8 cellular contexts compared by ENCODE assay signal in the genomic region with DNA sequence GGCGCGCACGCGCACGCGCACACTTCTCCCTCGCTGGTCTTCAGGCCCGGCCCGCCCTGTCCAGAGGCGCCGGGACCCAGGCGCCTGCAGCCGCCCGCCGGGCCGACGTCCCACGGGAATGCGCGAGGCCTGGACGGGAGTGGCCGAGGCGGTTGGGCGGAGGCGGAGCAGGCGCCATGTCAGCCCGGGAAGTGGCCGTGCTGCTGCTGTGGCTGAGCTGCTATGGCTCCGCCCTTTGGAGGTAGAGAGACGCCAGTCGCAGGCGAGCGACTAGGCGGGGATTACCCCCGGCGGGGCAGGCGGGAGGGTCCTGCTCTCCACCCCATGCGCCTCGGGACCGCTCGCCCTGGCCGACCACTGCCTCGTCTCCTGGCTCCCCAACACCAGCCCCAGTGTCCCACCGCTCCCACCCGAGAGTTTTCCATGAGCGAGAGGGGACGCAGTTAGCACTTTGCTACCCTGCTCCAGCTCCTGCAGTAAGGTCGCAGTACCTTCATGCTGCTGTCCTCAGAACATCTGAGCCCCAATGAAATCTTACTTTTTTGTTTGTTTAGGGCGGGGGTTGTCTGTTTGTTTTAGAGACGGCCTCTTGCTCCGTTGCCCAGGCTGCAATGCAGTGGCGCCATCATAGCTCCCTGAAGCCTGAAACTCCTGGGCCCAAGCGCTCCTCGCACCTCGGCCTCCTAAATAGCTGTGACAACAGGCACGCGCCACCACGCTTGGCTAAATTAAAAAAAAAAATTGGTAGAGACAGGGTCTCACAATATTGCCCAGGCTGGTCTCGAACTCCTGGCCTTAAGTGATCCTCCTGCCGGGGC. TPM values are rescaled to one million over a fixed set of nuclear protein-coding genes. Genes with fewer than 3 reads are reported as not detected.
A peak's percentile ranks its signal among the peaks of the same experiment; 100 is the strongest.
DNase-seq lines count a peak whose midpoint lies in the region; ATAC-seq, FAIRE-seq and TF ChIP-seq lines count a peak whose summit lies in the region.

A gene with protein sequence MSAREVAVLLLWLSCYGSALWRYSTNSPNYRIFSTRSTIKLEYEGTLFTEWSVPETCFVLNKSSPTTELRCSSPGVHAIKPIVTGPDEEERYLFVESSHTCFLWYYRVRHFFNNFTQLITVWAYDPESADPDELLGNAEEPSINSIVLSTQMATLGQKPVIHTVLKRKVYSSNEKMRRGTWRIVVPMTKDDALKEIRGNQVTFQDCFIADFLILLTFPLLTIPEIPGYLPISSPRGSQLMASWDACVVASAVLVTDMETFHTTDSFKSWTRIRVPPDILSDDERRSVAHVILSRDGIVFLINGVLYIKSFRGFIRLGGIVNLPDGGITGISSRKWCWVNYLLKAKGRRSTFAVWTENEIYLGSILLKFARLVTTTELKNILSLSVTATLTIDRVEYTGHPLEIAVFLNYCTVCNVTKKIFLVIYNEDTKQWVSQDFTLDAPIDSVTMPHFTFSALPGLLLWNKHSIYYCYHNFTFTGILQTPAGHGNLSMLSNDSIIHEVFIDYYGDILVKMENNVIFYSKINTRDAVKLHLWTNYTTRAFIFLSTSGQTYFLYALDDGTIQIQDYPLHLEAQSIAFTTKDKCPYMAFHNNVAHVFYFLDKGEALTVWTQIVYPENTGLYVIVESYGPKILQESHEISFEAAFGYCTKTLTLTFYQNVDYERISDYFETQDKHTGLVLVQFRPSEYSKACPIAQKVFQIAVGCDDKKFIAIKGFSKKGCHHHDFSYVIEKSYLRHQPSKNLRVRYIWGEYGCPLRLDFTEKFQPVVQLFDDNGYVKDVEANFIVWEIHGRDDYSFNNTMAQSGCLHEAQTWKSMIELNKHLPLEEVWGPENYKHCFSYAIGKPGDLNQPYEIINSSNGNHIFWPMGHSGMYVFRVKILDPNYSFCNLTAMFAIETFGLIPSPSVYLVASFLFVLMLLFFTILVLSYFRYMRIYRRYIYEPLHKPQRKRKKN (plus strand): TSS at position 20 of the 818 bp plus-strand sequence. CDS start 157 bp downstream, at position 177.

- in situ Hi-C loops in brain microvascular endothelial cell (cut with HindIII; ENCODE audit: low pct_ligation_motif_present, low sequenced_read_pairs), result no loop called here

- TF ChIP-seq POLR2A in H54 (IDR thresholded peaks at IDR 0.05; ENCODE audit: low read depth, low read length), result peak; percentile 56

- H3K27ac ChIP-seq in brain microvascular endothelial cell, result peak within 1 kb of the TSS; percentile 67

- H3K27me3 ChIP-seq in brain microvascular endothelial cell (replicated peaks), result no peaks in the 10 kb centered on the region

- no peak for FAIRE-seq in H54 (lab: Jason Lieb, UNC)

- intact Hi-C loops in sciatic nerve (cut with DNase I), result no loop called here

- no peak for TF ChIP-seq CTCF in brain microvascular endothelial cell (IDR thresholded peaks at IDR 0.05; ENCODE audit: low read depth, low read length, missing control alignments)

- H3K36me3 ChIP-seq in brain microvascular endothelial cell (replicated peaks), result no peaks in the 10 kb centered on the region

- DNase-seq in GM04504 (ENCODE audit: low read depth) (peak; percentile 80), H54 (ENCODE audit: insufficient read length, low spot score) (no peak), MV-4-11 (lab: John Stamatoyannopoulos, UW) (peak; percentile 70), T-helper 9 cell (peak; percentile 59), brain microvascular endothelial cell (peak; percentile 76), sciatic nerve (ENCODE audit: low spot score) (peak; percentile 88), NCI-H1105 treated with DMSO at 0.1 percent for 48 hours (lab: John Stamatoyannopoulos, UW) (no peak)

- peak; percentile 97 for ATAC-seq in sciatic nerve

- H3K4me3 ChIP-seq in brain microvascular endothelial cell (ENCODE audit: low read depth, low read length) (peak within 1 kb of the TSS; percentile 68), iPS-11a (ENCODE audit: low read depth, low read length) (peak within 1 kb of the TSS; percentile 56)

RNA-seq across cellular contexts. Expression of the gene that starts here (rescaled TPM):
- total RNA-seq in sciatic nerve, result 2.6 TPM

Comparison
In these comparisons a context has a peak if more than half of its experiments do, and no peak if none do; other contexts are left out.
1. DNase-seq: peak in GM04504 (single experiment), MV-4-11 (single experiment), T-helper 9 cell (single experiment), brain microvascular endothelial cell (single experiment) and sciatic nerve (single experiment); none in H54 (single experiment) and NCI-H1105 treated with DMSO at 0.1 percent for 48 hours (single experiment).